ENCODE assay signal across 1 cellular context in genomic region chr15:70033529-70034140, GRCh38.
TF ChIP-seq lines count a peak whose summit lies in the region.

No MANE protein-coding gene starts in this region.

TF ChIP-seq in HepG2, 621 proteins besides CTCF, POLR2A, EP300 and RAD21 (continued from another document):
- no peak for TF ChIP-seq ZNF318 (CRISPR knock-in tag; IDR thresholded peaks at IDR 0.05)
- no peak for TF ChIP-seq CSRNP1 (CRISPR knock-in tag; IDR thresholded peaks at IDR 0.05)
- no peak for TF ChIP-seq ATF4 (CRISPR knock-in tag; IDR thresholded peaks at IDR 0.05)
- no peak for TF ChIP-seq ZNF878 (CRISPR knock-in tag; IDR thresholded peaks at IDR 0.05)
- no peak for TF ChIP-seq CENPX (CRISPR knock-in tag; IDR thresholded peaks at IDR 0.05)
- no peak for TF ChIP-seq ZFAT (CRISPR knock-in tag; conservative IDR thresholded peaks at IDR 0.05)
